ENCODE assay signal across 2 cellular contexts in the genomic region with DNA sequence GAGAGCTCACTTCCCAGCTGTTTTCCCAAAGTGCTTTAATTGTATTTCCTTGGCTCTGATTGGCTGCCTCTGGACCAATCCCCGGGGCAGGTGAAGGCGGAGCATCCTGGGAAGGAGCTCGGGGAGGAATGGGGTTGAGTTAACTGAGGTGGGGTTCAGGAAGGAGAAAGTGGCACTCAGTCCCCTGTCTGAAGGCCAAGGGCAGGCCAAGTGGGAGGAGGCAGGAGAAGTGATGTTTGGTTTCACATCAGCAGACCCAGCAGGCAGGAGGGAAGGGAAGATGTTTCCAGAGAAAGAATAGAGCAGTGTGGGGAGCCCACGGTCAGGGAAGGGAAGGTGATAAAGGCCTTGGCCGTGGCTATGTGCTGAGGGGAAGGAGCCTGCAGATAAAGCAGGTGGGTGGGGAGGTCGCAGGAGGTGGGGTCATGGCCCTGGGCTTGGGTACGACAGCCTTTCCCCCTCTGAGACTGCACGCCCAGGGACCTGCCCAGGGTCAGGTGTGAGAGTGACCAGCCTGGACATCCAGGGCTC.
TF ChIP-seq lines count a peak whose summit lies in the region.

No MANE protein-coding gene starts in this region.

TF ChIP-seq in SK-N-SH treated with all-trans-retinoic acid at 6 μM for 48 hours, 23 proteins besides CTCF, POLR2A, EP300 and RAD21 (continued from another document):
- TF ChIP-seq, protein P1, sequence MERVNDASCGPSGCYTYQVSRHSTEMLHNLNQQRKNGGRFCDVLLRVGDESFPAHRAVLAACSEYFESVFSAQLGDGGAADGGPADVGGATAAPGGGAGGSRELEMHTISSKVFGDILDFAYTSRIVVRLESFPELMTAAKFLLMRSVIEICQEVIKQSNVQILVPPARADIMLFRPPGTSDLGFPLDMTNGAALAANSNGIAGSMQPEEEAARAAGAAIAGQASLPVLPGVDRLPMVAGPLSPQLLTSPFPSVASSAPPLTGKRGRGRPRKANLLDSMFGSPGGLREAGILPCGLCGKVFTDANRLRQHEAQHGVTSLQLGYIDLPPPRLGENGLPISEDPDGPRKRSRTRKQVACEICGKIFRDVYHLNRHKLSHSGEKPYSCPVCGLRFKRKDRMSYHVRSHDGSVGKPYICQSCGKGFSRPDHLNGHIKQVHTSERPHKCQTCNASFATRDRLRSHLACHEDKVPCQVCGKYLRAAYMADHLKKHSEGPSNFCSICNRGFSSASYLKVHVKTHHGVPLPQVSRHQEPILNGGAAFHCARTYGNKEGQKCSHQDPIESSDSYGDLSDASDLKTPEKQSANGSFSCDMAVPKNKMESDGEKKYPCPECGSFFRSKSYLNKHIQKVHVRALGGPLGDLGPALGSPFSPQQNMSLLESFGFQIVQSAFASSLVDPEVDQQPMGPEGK (CRISPR knock-in tag; IDR thresholded peaks at IDR 0.05; ENCODE audit: borderline replicate concordance), result no peak
- TF ChIP-seq BACH2 (CRISPR knock-in tag; IDR thresholded peaks at IDR 0.05; ENCODE audit: borderline replicate concordance) (no peak), ZFP3 (CRISPR knock-in tag; IDR thresholded peaks at IDR 0.05) (no peak)
- TF ChIP-seq, protein P2, sequence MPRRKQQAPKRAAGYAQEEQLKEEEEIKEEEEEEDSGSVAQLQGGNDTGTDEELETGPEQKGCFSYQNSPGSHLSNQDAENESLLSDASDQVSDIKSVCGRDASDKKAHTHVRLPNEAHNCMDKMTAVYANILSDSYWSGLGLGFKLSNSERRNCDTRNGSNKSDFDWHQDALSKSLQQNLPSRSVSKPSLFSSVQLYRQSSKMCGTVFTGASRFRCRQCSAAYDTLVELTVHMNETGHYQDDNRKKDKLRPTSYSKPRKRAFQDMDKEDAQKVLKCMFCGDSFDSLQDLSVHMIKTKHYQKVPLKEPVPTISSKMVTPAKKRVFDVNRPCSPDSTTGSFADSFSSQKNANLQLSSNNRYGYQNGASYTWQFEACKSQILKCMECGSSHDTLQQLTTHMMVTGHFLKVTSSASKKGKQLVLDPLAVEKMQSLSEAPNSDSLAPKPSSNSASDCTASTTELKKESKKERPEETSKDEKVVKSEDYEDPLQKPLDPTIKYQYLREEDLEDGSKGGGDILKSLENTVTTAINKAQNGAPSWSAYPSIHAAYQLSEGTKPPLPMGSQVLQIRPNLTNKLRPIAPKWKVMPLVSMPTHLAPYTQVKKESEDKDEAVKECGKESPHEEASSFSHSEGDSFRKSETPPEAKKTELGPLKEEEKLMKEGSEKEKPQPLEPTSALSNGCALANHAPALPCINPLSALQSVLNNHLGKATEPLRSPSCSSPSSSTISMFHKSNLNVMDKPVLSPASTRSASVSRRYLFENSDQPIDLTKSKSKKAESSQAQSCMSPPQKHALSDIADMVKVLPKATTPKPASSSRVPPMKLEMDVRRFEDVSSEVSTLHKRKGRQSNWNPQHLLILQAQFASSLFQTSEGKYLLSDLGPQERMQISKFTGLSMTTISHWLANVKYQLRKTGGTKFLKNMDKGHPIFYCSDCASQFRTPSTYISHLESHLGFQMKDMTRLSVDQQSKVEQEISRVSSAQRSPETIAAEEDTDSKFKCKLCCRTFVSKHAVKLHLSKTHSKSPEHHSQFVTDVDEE (CRISPR knock-in tag; IDR thresholded peaks at IDR 0.05), result no peak

TF ChIP-seq in SK-N-SH, 30 proteins besides CTCF, POLR2A, EP300 and RAD21 (continued from another document):
- TF ChIP-seq, protein P3, sequence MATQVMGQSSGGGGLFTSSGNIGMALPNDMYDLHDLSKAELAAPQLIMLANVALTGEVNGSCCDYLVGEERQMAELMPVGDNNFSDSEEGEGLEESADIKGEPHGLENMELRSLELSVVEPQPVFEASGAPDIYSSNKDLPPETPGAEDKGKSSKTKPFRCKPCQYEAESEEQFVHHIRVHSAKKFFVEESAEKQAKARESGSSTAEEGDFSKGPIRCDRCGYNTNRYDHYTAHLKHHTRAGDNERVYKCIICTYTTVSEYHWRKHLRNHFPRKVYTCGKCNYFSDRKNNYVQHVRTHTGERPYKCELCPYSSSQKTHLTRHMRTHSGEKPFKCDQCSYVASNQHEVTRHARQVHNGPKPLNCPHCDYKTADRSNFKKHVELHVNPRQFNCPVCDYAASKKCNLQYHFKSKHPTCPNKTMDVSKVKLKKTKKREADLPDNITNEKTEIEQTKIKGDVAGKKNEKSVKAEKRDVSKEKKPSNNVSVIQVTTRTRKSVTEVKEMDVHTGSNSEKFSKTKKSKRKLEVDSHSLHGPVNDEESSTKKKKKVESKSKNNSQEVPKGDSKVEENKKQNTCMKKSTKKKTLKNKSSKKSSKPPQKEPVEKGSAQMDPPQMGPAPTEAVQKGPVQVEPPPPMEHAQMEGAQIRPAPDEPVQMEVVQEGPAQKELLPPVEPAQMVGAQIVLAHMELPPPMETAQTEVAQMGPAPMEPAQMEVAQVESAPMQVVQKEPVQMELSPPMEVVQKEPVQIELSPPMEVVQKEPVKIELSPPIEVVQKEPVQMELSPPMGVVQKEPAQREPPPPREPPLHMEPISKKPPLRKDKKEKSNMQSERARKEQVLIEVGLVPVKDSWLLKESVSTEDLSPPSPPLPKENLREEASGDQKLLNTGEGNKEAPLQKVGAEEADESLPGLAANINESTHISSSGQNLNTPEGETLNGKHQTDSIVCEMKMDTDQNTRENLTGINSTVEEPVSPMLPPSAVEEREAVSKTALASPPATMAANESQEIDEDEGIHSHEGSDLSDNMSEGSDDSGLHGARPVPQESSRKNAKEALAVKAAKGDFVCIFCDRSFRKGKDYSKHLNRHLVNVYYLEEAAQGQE (IDR thresholded peaks at IDR 0.05; ENCODE audit: low read depth, low read length), result no peak
- TF ChIP-seq EZH2phosphoT487 (IDR thresholded peaks at IDR 0.05; ENCODE audit: borderline replicate concordance, low read depth), result no peak
- no peak for TF ChIP-seq POLR2AphosphoS5 (IDR thresholded peaks at IDR 0.05; ENCODE audit: low read depth, low read length)
- TF ChIP-seq RCOR1 (IDR thresholded peaks at IDR 0.05; ENCODE audit: low read length), result no peak
- no peak for TF ChIP-seq MXI1 (IDR thresholded peaks at IDR 0.05; ENCODE audit: low read depth, low read length)
- no peak for TF ChIP-seq TAF1 (IDR thresholded peaks at IDR 0.05; ENCODE audit: borderline replicate concordance, low read depth, low read length)
- TF ChIP-seq SMC3 (IDR thresholded peaks at IDR 0.05; ENCODE audit: low read depth, low read length), result no peak
- TF ChIP-seq NRF1 (IDR thresholded peaks at IDR 0.05; ENCODE audit: low read depth, low read length), result no peak
- TF ChIP-seq, protein P4, sequence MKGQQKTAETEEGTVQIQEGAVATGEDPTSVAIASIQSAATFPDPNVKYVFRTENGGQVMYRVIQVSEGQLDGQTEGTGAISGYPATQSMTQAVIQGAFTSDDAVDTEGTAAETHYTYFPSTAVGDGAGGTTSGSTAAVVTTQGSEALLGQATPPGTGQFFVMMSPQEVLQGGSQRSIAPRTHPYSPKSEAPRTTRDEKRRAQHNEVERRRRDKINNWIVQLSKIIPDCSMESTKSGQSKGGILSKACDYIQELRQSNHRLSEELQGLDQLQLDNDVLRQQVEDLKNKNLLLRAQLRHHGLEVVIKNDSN (IDR thresholded peaks at IDR 0.05; ENCODE audit: borderline replicate concordance, low read depth), result no peak
- no peak for TF ChIP-seq JUND (IDR thresholded peaks at IDR 0.05)
- no peak for TF ChIP-seq RXRA (IDR thresholded peaks at IDR 0.05; ENCODE audit: borderline replicate concordance, low read depth)
- TF ChIP-seq NFIC (IDR thresholded peaks at IDR 0.05; ENCODE audit: borderline replicate concordance), result no peak
- no peak for TF ChIP-seq GABPA (IDR thresholded peaks at IDR 0.05; ENCODE audit: low read depth)
- TF ChIP-seq, protein P5, sequence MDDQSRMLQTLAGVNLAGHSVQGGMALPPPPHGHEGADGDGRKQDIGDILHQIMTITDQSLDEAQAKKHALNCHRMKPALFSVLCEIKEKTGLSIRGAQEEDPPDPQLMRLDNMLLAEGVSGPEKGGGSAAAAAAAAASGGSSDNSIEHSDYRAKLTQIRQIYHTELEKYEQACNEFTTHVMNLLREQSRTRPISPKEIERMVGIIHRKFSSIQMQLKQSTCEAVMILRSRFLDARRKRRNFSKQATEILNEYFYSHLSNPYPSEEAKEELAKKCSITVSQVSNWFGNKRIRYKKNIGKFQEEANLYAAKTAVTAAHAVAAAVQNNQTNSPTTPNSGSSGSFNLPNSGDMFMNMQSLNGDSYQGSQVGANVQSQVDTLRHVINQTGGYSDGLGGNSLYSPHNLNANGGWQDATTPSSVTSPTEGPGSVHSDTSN (IDR thresholded peaks at IDR 0.05), result no peak
- TF ChIP-seq GATA2 (CRISPR knock-in tag; IDR thresholded peaks at IDR 0.05), result no peak
- TF ChIP-seq ELF1 (IDR thresholded peaks at IDR 0.05), result no peak
- no peak for TF ChIP-seq SIN3A (IDR thresholded peaks at IDR 0.05; ENCODE audit: borderline replicate concordance, low read depth, low read length)
- no peak for TF ChIP-seq TEAD4 (IDR thresholded peaks at IDR 0.05; ENCODE audit: borderline replicate concordance, insufficient read depth)
